ENCODE assay signal across 22 cellular contexts in genomic region chr7:36180121-36180520, GRCh38.
"Had no signal": no experiment of that assay in that cellular context is flagged by ENCODE, and none has a peak within 500 bp of the region (broad histone marks: within the 10 kb centered on the region; RNA-seq: fewer than 3 reads in every experiment).

No MANE protein-coding gene starts in this region.

- H3K4me3 ChIP-seq: colonic mucosa, left ventricle myocardium inferior, mucosa of descending colon, right atrium auricular region, suprapubic skin had no signal

- H3K27me3 ChIP-seq: colonic mucosa, right atrium auricular region, suprapubic skin had no signal

- H3K4me1 ChIP-seq: colonic mucosa had no signal

- H3K9me3 ChIP-seq: colonic mucosa, left ventricle myocardium inferior, mucosa of descending colon, right atrium auricular region, suprapubic skin had no signal

- H3K27ac ChIP-seq: colonic mucosa, left ventricle myocardium inferior, right atrium auricular region, suprapubic skin had no signal

- ATAC-seq: activated CD8-positive, alpha-beta T cell treated with anti-CD3 and anti-CD28 coated beads, Interleukin-2, amount 10 ng/mL, durations not matched to agents 7 days and 5 days; activated T-cell treated with anti-CD3 and anti-CD28 coated beads, Interleukin-2, amount 50 U/mL, for 72 hours; esophagus mucosa; mucosa of descending colon; natural killer cell; stimulated activated naive CD8-positive, alpha-beta T cell treated with anti-CD3 and anti-CD28 coated beads, Interleukin-15, Interleukin-2, amounts not matched to agents 100 U/mL and 50 U/mL, for 24 hours had no signal

- DNase-seq: activated CD4-positive, alpha-beta T cell treated with anti-CD3 and anti-CD28 coated beads, Interleukin-2, amount 10 ng/mL, durations not matched to agents 24 days and 14 days; activated CD4-positive, CD25-positive, alpha-beta regulatory T cell; activated CD8-positive, alpha-beta memory T cell treated with anti-CD3 and anti-CD28 coated beads, Interleukin-2, amount 50 U/mL, for 4 hours; activated CD8-positive, alpha-beta T cell treated with anti-CD3 and anti-CD28 coated beads, Interleukin-2, amount 10 ng/mL, durations not matched to agents 7 days and 5 days; activated gamma-delta T cell; activated naive CD8-positive, alpha-beta T cell treated with anti-CD3 and anti-CD28 coated beads for 36 hours; activated T-cell treated with anti-CD3 and anti-CD28 coated beads, Interleukin-2, amount 50 U/mL, for 72 hours; central memory CD4-positive, alpha-beta T cell; colonic mucosa; hypothalamus; left ventricle myocardium inferior; mucosa of descending colon; natural killer cell; nucleus accumbens; small intestine; stimulated activated CD4-positive, alpha-beta T cell treated with anti-CD3 and anti-CD28 coated beads, Interleukin-4, amount 100 ng/mL, for 4 hours; stimulated activated CD8-positive, alpha-beta memory T cell treated with anti-CD3 and anti-CD28 coated beads, Interleukin-4, amount 100 ng/mL, for 48 hours; stimulated activated naive CD8-positive, alpha-beta T cell treated with anti-CD3 and anti-CD28 coated beads, Interleukin-15, Interleukin-2, amounts not matched to agents 100 U/mL and 50 U/mL, for 24 hours; trophoblast cell had no signal

- H3K36me3 ChIP-seq: colonic mucosa, left ventricle myocardium inferior, right atrium auricular region, suprapubic skin had no signal
